1 cellular context compared by ENCODE assay signal in the genomic region with DNA sequence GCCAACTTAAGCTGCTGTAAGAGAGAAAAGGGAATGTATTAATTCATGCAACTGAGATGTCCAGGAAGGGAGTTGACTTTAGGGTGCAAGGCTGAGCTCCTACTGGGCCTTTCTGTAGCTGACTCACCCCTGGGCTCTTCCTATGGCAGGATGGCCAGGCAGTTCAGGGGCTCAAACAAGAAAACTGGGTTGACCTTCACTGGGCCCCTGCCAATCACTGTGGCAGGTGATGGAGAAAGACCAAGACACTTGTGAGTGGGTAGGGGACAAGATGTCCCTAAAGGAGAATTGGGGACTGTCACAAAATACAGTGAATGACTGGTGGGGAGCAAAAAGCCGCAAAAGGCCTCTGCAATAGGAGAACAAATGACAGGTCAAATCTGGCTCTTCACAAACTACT.
TF ChIP-seq lines count a peak whose summit lies in the region.

No MANE protein-coding gene starts in this region.

TF ChIP-seq in GM12878, 131 proteins besides CTCF, POLR2A, EP300 and RAD21 (continued from another document):
- no peak for TF ChIP-seq NFIC (IDR thresholded peaks at IDR 0.05; ENCODE audit: low read depth, low read length)
- TF ChIP-seq PAX5 (IDR thresholded peaks at IDR 0.05; ENCODE audit: borderline replicate concordance, low read depth, low read length), result no peak
- TF ChIP-seq SIX5 (IDR thresholded peaks at IDR 0.05; ENCODE audit: low read depth, low read length, severe bottlenecking), result no peak
- no peak for TF ChIP-seq ZNF217 (IDR thresholded peaks at IDR 0.05)
- TF ChIP-seq, protein P1, sequence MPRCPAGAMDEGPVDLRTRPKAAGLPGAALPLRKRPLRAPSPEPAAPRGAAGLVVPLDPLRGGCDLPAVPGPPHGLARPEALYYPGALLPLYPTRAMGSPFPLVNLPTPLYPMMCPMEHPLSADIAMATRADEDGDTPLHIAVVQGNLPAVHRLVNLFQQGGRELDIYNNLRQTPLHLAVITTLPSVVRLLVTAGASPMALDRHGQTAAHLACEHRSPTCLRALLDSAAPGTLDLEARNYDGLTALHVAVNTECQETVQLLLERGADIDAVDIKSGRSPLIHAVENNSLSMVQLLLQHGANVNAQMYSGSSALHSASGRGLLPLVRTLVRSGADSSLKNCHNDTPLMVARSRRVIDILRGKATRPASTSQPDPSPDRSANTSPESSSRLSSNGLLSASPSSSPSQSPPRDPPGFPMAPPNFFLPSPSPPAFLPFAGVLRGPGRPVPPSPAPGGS (IDR thresholded peaks at IDR 0.05; ENCODE audit: borderline replicate concordance, insufficient read depth, low read depth, low read length, poor library complexity, severe bottlenecking), result no peak
- TF ChIP-seq SPI1 (IDR thresholded peaks at IDR 0.05; ENCODE audit: borderline replicate concordance, insufficient read depth, low read depth, low read length), result no peak
- no peak for TF ChIP-seq TCF12 (IDR thresholded peaks at IDR 0.05; ENCODE audit: low read depth, low read length)
- TF ChIP-seq SREBF1 (IDR thresholded peaks at IDR 0.05; ENCODE audit: low read length), result no peak
- no peak for TF ChIP-seq SUZ12 (IDR thresholded peaks at IDR 0.05; ENCODE audit: unreplicated experiment)
- TF ChIP-seq, protein P2, sequence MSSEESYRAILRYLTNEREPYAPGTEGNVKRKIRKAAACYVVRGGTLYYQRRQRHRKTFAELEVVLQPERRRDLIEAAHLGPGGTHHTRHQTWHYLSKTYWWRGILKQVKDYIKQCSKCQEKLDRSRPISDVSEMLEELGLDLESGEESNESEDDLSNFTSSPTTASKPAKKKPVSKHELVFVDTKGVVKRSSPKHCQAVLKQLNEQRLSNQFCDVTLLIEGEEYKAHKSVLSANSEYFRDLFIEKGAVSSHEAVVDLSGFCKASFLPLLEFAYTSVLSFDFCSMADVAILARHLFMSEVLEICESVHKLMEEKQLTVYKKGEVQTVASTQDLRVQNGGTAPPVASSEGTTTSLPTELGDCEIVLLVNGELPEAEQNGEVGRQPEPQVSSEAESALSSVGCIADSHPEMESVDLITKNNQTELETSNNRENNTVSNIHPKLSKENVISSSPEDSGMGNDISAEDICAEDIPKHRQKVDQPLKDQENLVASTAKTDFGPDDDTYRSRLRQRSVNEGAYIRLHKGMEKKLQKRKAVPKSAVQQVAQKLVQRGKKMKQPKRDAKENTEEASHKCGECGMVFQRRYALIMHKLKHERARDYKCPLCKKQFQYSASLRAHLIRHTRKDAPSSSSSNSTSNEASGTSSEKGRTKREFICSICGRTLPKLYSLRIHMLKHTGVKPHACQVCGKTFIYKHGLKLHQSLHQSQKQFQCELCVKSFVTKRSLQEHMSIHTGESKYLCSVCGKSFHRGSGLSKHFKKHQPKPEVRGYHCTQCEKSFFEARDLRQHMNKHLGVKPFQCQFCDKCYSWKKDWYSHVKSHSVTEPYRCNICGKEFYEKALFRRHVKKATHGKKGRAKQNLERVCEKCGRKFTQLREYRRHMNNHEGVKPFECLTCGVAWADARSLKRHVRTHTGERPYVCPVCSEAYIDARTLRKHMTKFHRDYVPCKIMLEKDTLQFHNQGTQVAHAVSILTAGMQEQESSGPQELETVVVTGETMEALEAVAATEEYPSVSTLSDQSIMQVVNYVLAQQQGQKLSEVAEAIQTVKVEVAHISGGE (CRISPR knock-in tag; IDR thresholded peaks at IDR 0.05), result no peak
- no peak for TF ChIP-seq HCFC1 (IDR thresholded peaks at IDR 0.05; ENCODE audit: low read length)
- TF ChIP-seq, protein P3, sequence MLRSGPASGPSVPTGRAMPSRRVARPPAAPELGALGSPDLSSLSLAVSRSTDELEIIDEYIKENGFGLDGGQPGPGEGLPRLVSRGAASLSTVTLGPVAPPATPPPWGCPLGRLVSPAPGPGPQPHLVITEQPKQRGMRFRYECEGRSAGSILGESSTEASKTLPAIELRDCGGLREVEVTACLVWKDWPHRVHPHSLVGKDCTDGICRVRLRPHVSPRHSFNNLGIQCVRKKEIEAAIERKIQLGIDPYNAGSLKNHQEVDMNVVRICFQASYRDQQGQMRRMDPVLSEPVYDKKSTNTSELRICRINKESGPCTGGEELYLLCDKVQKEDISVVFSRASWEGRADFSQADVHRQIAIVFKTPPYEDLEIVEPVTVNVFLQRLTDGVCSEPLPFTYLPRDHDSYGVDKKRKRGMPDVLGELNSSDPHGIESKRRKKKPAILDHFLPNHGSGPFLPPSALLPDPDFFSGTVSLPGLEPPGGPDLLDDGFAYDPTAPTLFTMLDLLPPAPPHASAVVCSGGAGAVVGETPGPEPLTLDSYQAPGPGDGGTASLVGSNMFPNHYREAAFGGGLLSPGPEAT (IDR thresholded peaks at IDR 0.05; ENCODE audit: low read depth), result no peak
- TF ChIP-seq, protein P4, sequence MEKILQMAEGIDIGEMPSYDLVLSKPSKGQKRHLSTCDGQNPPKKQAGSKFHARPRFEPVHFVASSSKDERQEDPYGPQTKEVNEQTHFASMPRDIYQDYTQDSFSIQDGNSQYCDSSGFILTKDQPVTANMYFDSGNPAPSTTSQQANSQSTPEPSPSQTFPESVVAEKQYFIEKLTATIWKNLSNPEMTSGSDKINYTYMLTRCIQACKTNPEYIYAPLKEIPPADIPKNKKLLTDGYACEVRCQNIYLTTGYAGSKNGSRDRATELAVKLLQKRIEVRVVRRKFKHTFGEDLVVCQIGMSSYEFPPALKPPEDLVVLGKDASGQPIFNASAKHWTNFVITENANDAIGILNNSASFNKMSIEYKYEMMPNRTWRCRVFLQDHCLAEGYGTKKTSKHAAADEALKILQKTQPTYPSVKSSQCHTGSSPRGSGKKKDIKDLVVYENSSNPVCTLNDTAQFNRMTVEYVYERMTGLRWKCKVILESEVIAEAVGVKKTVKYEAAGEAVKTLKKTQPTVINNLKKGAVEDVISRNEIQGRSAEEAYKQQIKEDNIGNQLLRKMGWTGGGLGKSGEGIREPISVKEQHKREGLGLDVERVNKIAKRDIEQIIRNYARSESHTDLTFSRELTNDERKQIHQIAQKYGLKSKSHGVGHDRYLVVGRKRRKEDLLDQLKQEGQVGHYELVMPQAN (conservative IDR thresholded peaks at IDR 0.05), result no peak
